In genomic region chr1:153532769-153533599, GRCh38 we compare ENCODE assay signal across 8 cellular contexts. TPM values are rescaled to one million over a fixed set of nuclear protein-coding genes. Genes with fewer than 3 reads are reported as not detected.
DNase-seq lines count a peak whose midpoint lies in the region; ATAC-seq and TF ChIP-seq lines count a peak whose summit lies in the region.

No MANE protein-coding gene starts in this region.

- H4K5ac ChIP-seq in H9 (ENCODE audit: insufficient read length, low read depth, low read length): no peak overlapping the region

- H3K9me3 ChIP-seq in H9 (ENCODE audit: control insufficient read depth, low read depth, low read length) (no peaks in the 10 kb centered on the region), lower lobe of right lung (no peaks in the 10 kb centered on the region)

- H3K79me1 ChIP-seq in H9 (ENCODE audit: insufficient read depth, low read depth, low read length, poor library complexity, severe bottlenecking): no peaks in the 10 kb centered on the region

- peak overlapping the region; percentile 60 to 72 for H3K4me3 Mint-ChIP-seq in H9

- ATAC-seq in lower lobe of right lung: peak; percentile 69 to 80
- ATAC-seq in HG03354 (IDR thresholded peaks at IDR 0.05; ENCODE audit: poor library complexity, severe bottlenecking, unreplicated experiment): no peak

- H3K36me3 ChIP-seq in ACC112 (ENCODE audit: insufficient read depth, low read length) (peaks cover 9% of the 10 kb centered on the region; the same call in 1 of the 2 replicates), lower lobe of right lung (peaks cover 14% of the 10 kb centered on the region)

- H2BK5ac ChIP-seq in H9 (ENCODE audit: insufficient read length, low read length): no peak overlapping the region

- H3K27me3 Mint-ChIP-seq in H9 (ENCODE audit: low read depth): no peaks in the 10 kb centered on the region; the same call in 1 of the 2 replicates

- peak; percentile 95 for TF ChIP-seq CTCF in H9 (conservative IDR thresholded peaks at IDR 0.05)
- peak; percentile 92 for TF ChIP-seq CTCF in lower lobe of right lung (IDR thresholded peaks at IDR 0.05)

- H3K36me3 Mint-ChIP-seq in H9 (ENCODE audit: insufficient read depth in 1 of 3, low read depth in 3 of 3): no peaks in the 10 kb centered on the region

- peak; percentile 95 for DNase-seq in H9
- peak; percentile 84 for DNase-seq in NCI-H774 (lab: John Stamatoyannopoulos, UW)
- peak; percentile 50 to 66 for DNase-seq in activated CD8-positive, alpha-beta memory T cell treated with anti-CD3 and anti-CD28 coated beads for 1 hour (ENCODE audit: extremely low read depth in 1 of 2, low read depth in 1 of 2)
- DNase-seq in effector CD8-positive, alpha-beta T cell (lab: John Stamatoyannopoulos, UW): peak; percentile 66
- DNase-seq in lower lobe of right lung: peak; percentile 92
- peak; percentile 80 to 81 for DNase-seq in stimulated activated CD4-positive, alpha-beta T cell treated with anti-CD3 and anti-CD28 coated beads, Interleukin-2, amount 100 ng/mL, for 48 hours

- no peak overlapping the region for H2BK15ac ChIP-seq in H9 (ENCODE audit: low read depth, low read length)

- H4K8ac ChIP-seq in H9 (replicated peaks; ENCODE audit: insufficient read length, low read depth, low read length): no peak overlapping the region

- no peaks in the 10 kb centered on the region for H3K23me2 ChIP-seq in H9 (ENCODE audit: insufficient read length, low read depth, low read length, poor library complexity, severe bottlenecking)

- no peak overlapping the region for H4K91ac ChIP-seq in H9 (ENCODE audit: insufficient read length, low read depth, low read length)

- H3K4me1 ChIP-seq in ACC112 (ENCODE audit: control insufficient read depth, insufficient read depth, low read length, unreplicated experiment) (peaks cover 39% of the 10 kb centered on the region), H9 (ENCODE audit: insufficient read depth, low read length) (peaks cover 6% of the 10 kb centered on the region; the same call in 1 of the 2 replicates), lower lobe of right lung (peaks cover 46% of the 10 kb centered on the region)

- no peak overlapping the region for H3K18ac ChIP-seq in H9 (ENCODE audit: insufficient read length, low read depth, low read length)

- H3K4me2 ChIP-seq in H9 (ENCODE audit: insufficient read depth, insufficient read length, low read length): peak overlapping the region; percentile 56

- no peak overlapping the region for H3T11ph ChIP-seq in H9 (ENCODE audit: low read length)

- H3K56ac ChIP-seq in H9 (ENCODE audit: insufficient read length, low read depth, low read length): no peak overlapping the region

- H3K9me3 Mint-ChIP-seq in H9: no peaks in the 10 kb centered on the region

- peak overlapping the region; percentile 87 for H3K4me3 ChIP-seq in ACC112 (ENCODE audit: low read depth, low read length)
- H3K4me3 ChIP-seq in lower lobe of right lung: peak overlapping the region; percentile 98

- no CpG with 5 or more reads among the region's 34 CpGs for WGBS in H9 (ENCODE audit: extremely low coverage, insufficient read length, low lambda C conversion rate)

- peaks cover 20% of the 10 kb centered on the region for H3K79me2 ChIP-seq in ACC112 (ENCODE audit: control insufficient read depth, insufficient read depth, low read length, unreplicated experiment)
- H3K79me2 ChIP-seq in H9 (ENCODE audit: insufficient read depth, low read length): no peaks in the 10 kb centered on the region

- H3K23ac ChIP-seq in H9 (ENCODE audit: insufficient read length, low read depth, low read length): no peak overlapping the region

- no peak overlapping the region for H3K9ac ChIP-seq in H9 (ENCODE audit: extremely low read depth, insufficient read length, low read length)

- no peak overlapping the region for H2BK12ac ChIP-seq in H9 (ENCODE audit: insufficient read length, low read depth, low read length)

- H2BK120ac ChIP-seq in H9 (ENCODE audit: low read depth, low read length, poor library complexity, severe bottlenecking): no peak overlapping the region

- no peaks in the 10 kb centered on the region for H3K27me3 ChIP-seq in ACC112 (ENCODE audit: insufficient read depth, low read length)
- no peaks in the 10 kb centered on the region; the same call in 1 of the 2 replicates for H3K27me3 ChIP-seq in H9 (ENCODE audit: insufficient read depth, low read length)
- H3K27me3 ChIP-seq in lower lobe of right lung (ENCODE audit: low read depth): no peaks in the 10 kb centered on the region

- peak overlapping the region in 2 of 3 experiments; percentile 37 to 44; a peak in 3 of 7 replicates for H3K27ac Mint-ChIP-seq in H9

- no peaks in the 10 kb centered on the region for H4K20me1 ChIP-seq in H9 (ENCODE audit: control insufficient read depth, insufficient read depth, insufficient read length)

- H3K4ac ChIP-seq in H9 (ENCODE audit: low read depth, low read length): no peak overlapping the region

- no peak overlapping the region for H3K14ac ChIP-seq in H9 (ENCODE audit: insufficient read depth, low read length)

- H2AK5ac ChIP-seq in H9 (ENCODE audit: insufficient read length, low read length): no peak overlapping the region

- intact Hi-C loops in lower lobe of right lung (cut with DNase I): loop anchor here (5.0 kb wide), 1 partner anchor 34 kb away; the partner anchor contains the start of gene S100A2

- H2BK20ac ChIP-seq in H9 (ENCODE audit: low read depth, low read length, poor library complexity, severe bottlenecking): no peak overlapping the region

- H2AFZ ChIP-seq in ACC112 (ENCODE audit: low read length, unreplicated experiment) (no peak overlapping the region), H9 (ENCODE audit: low read length) (no peak overlapping the region)

- peak overlapping the region; percentile 85 for H3K27ac ChIP-seq in ACC112 (ENCODE audit: low read depth, low read length)
- H3K27ac ChIP-seq in H9 (ENCODE audit: insufficient read length, low read depth, low read length): no peak overlapping the region
- peak overlapping the region; percentile 100 for H3K27ac ChIP-seq in lower lobe of right lung

- peaks cover 29 to 36% of the 10 kb centered on the region in 2 experiments for H3K4me1 Mint-ChIP-seq in H9

RNA-seq across cellular contexts. Expression of gene S100A6, which starts 2.8 kb away (rescaled TPM):
- not detected in 2 replicates for total RNA-seq in H9 (2021)
- 1,109 TPM for total RNA-seq in lower lobe of right lung

RNA-seq across cellular contexts. Expression of gene S100A5, which starts 7.8 kb away (rescaled TPM):
- total RNA-seq in H9 (2021) (not detected in 2 replicates), lower lobe of right lung (not detected)

RNA-seq across cellular contexts. Expression of gene S100A4, which starts 12.6 kb away (rescaled TPM):
- total RNA-seq in H9 (2021): 9.0 and 9.3 TPM in 2 replicates
- total RNA-seq in lower lobe of right lung: 600 TPM

RNA-seq across cellular contexts. Expression of gene S100A3, which starts 16.1 kb away (rescaled TPM):
- total RNA-seq in H9 (2021) (not detected in 2 replicates), lower lobe of right lung (4.5 TPM)

RNA-seq across cellular contexts. Expression of gene S100A2, which starts 32.7 kb away (rescaled TPM):
- total RNA-seq in H9 (2021): 0.57 and 0.92 TPM in 2 replicates
- 3.8 TPM for total RNA-seq in lower lobe of right lung

Comparison
In these comparisons a context has a peak if more than half of its experiments do, and no peak if none do; other contexts are left out.
1. RNA of gene S100A6, which starts 2.8 kb away (total RNA-seq): 1,109 TPM in lower lobe of right lung (single experiment); not detected in H9; every median in the first group is over 100 times any median in the second.
2. RNA of gene S100A4, which starts 12.6 kb away (total RNA-seq): 600 TPM in lower lobe of right lung (single experiment); 9.0 to 9.3 TPM in H9; every median in the first group is over 10 times any median in the second.
3. Peak in every context shown above with its lines, with median percentiles within 50 percentile points of each other: DNase-seq.